ENCODE assay signal across 1 cellular context in genomic region chr9:127682351-127683136, GRCh38.
TF ChIP-seq lines count a peak whose summit lies in the region.

No MANE protein-coding gene starts in this region.

TF ChIP-seq in HepG2, 621 proteins besides CTCF, POLR2A, EP300 and RAD21:
- TF ChIP-seq NRL (CRISPR knock-in tag; IDR thresholded peaks at IDR 0.05; ENCODE audit: borderline replicate concordance) = no peak
- TF ChIP-seq MAFK (conservative IDR thresholded peaks at IDR 0.05 in 1 of 2, IDR thresholded peaks at IDR 0.05 in 1 of 2; ENCODE audit: low read length in 2 of 2) = peak; percentile 60 to 79; a peak in 3 of 4 replicates
- peak; percentile 60 for TF ChIP-seq MAFF (IDR thresholded peaks at IDR 0.05; ENCODE audit: low read depth, low read length)
